Comparison of ENCODE assay signal across 8 cellular contexts in the genomic region with DNA sequence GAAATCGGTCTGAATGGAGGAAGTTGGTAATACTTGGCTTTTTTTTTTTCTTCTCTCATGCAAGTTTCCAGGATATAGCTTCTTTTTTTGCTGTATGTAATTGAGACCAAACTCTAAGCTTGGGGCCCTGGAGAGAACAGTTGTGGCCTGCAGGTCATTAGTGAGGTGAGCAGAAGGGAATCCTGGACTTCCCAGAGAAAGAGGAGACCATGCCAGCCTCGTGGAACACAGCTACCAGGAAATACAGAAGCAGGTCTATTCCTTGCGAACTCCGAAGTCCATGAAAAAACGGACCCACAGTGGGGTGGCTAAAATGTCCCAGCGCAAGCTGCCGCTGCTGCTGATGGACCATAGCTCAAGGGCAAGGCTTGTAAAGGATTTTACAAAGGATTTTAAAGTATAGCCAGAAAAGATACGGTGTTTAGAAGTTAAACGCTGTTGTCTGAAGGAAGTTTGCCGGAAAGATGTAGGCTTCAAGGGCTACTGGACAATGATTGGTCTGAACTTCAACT.
A peak's percentile ranks its signal among the peaks of the same experiment; 100 is the strongest.
DNase-seq lines count a peak whose midpoint lies in the region; ATAC-seq and TF ChIP-seq lines count a peak whose summit lies in the region.

No MANE protein-coding gene starts in this region.

- peak overlapping the region; percentile 61 for H3K27ac Mint-ChIP-seq in activated naive CD4-positive, alpha-beta T cell treated with anti-CD3 and anti-CD28 coated beads, Interleukin-2, amount 50 U/mL, for 72 hours
- no peak overlapping the region for H3K27ac Mint-ChIP-seq in activated naive CD4-positive, alpha-beta T cell treated with anti-CD3 and anti-CD28 coated beads for 36 hours
- peak overlapping the region; percentile 78 for H3K27ac Mint-ChIP-seq in central memory CD8-positive, alpha-beta T cell (ENCODE audit: low read depth)

- DNase-seq in activated naive CD4-positive, alpha-beta T cell treated with anti-CD3 and anti-CD28 coated beads, Interleukin-2, amount 50 U/mL, for 72 hours (ENCODE audit: low spot score in 2 of 2) = no peak
- DNase-seq in activated naive CD4-positive, alpha-beta T cell treated with anti-CD3 and anti-CD28 coated beads for 36 hours = no peak
- no peak for DNase-seq in central memory CD8-positive, alpha-beta T cell (ENCODE audit: low spot score in 2 of 2)
- DNase-seq in upper lobe of right lung = no peak
- no peak for DNase-seq in GM19238 (ENCODE audit: insufficient read length, low spot score)
- DNase-seq in T-helper 9 cell = no peak

- peak overlapping the region; percentile 33 for H3K27ac ChIP-seq in upper lobe of right lung

- H3K36me3 Mint-ChIP-seq in activated naive CD4-positive, alpha-beta T cell treated with anti-CD3 and anti-CD28 coated beads, Interleukin-2, amount 50 U/mL, for 72 hours = no peaks in the 10 kb centered on the region
- H3K36me3 Mint-ChIP-seq in activated naive CD4-positive, alpha-beta T cell treated with anti-CD3 and anti-CD28 coated beads for 36 hours (ENCODE audit: low read depth) = peaks cover 1% of the 10 kb centered on the region
- peaks cover 15% of the 10 kb centered on the region for H3K36me3 Mint-ChIP-seq in central memory CD8-positive, alpha-beta T cell (ENCODE audit: insufficient read depth)

- no peak for TF ChIP-seq CTCF in upper lobe of right lung (IDR thresholded peaks at IDR 0.05)

- intact Hi-C loops in activated naive CD4-positive, alpha-beta T cell treated with anti-CD3 and anti-CD28 coated beads for 36 hours (cut with micrococcal nuclease) = loop anchor here (5.0 kb wide), 1 partner anchor 317 kb away; no protein-coding TSS in a partner anchor
- intact Hi-C loops in upper lobe of right lung (cut with DNase I) = no loop called here

- peaks cover 49% of the 10 kb centered on the region for H3K4me1 ChIP-seq in mononuclear cell (ENCODE audit: insufficient read depth, low read length)
- H3K4me1 ChIP-seq in upper lobe of right lung = peaks cover 22% of the 10 kb centered on the region

- H3K9me3 Mint-ChIP-seq in activated naive CD4-positive, alpha-beta T cell treated with anti-CD3 and anti-CD28 coated beads, Interleukin-2, amount 50 U/mL, for 72 hours = no peaks in the 10 kb centered on the region
- H3K9me3 Mint-ChIP-seq in activated naive CD4-positive, alpha-beta T cell treated with anti-CD3 and anti-CD28 coated beads for 36 hours = no peaks in the 10 kb centered on the region
- H3K9me3 Mint-ChIP-seq in central memory CD8-positive, alpha-beta T cell = no peaks in the 10 kb centered on the region

- H3K4me1 Mint-ChIP-seq in activated naive CD4-positive, alpha-beta T cell treated with anti-CD3 and anti-CD28 coated beads for 36 hours (ENCODE audit: low read depth) = peaks cover 52% of the 10 kb centered on the region
- peaks cover 66% of the 10 kb centered on the region for H3K4me1 Mint-ChIP-seq in central memory CD8-positive, alpha-beta T cell

- no peaks in the 10 kb centered on the region for H3K27me3 Mint-ChIP-seq in activated naive CD4-positive, alpha-beta T cell treated with anti-CD3 and anti-CD28 coated beads for 36 hours (ENCODE audit: low read depth)
- no peaks in the 10 kb centered on the region for H3K27me3 Mint-ChIP-seq in central memory CD8-positive, alpha-beta T cell

- H3K9me3 ChIP-seq in mononuclear cell (ENCODE audit: low read depth, low read length) (no peaks in the 10 kb centered on the region), upper lobe of right lung (no peaks in the 10 kb centered on the region)

- no peak for ATAC-seq in activated naive CD4-positive, alpha-beta T cell treated with anti-CD3 and anti-CD28 coated beads, Interleukin-2, amount 50 U/mL, for 72 hours
- ATAC-seq in central memory CD8-positive, alpha-beta T cell (replicated peaks; ENCODE audit: extremely low read depth, poor library complexity, severe bottlenecking) = no peak
- ATAC-seq in upper lobe of right lung (peak; percentile 15), GM21825 (IDR thresholded peaks at IDR 0.05; ENCODE audit: unreplicated experiment) (no peak)

- CTCF ChIA-PET in activated naive CD4-positive, alpha-beta T cell treated with anti-CD3 and anti-CD28 coated beads for 36 hours (lab: Charles Lee) = interaction anchor here (0.6 to 0.9 kb wide), 4 partner anchors 49 to 553 kb away, joined by 3 to 4 read pairs (median 3); no protein-coding TSS in a partner anchor

- H3K27me3 ChIP-seq in mononuclear cell (ENCODE audit: insufficient read depth, low read length) (no peaks in the 10 kb centered on the region), upper lobe of right lung (no peaks in the 10 kb centered on the region)

- H3K36me3 ChIP-seq in upper lobe of right lung = no peaks in the 10 kb centered on the region

- no peak overlapping the region for H3K4me3 Mint-ChIP-seq in activated naive CD4-positive, alpha-beta T cell treated with anti-CD3 and anti-CD28 coated beads for 36 hours
- peak overlapping the region; percentile 55 for H3K4me3 Mint-ChIP-seq in central memory CD8-positive, alpha-beta T cell

- peak overlapping the region; percentile 40 for H3K4me3 ChIP-seq in mononuclear cell (ENCODE audit: low read length)
- H3K4me3 ChIP-seq in upper lobe of right lung = peak overlapping the region; percentile 14
